Comparison of ENCODE assay signal across 18 cellular contexts in the genomic region with DNA sequence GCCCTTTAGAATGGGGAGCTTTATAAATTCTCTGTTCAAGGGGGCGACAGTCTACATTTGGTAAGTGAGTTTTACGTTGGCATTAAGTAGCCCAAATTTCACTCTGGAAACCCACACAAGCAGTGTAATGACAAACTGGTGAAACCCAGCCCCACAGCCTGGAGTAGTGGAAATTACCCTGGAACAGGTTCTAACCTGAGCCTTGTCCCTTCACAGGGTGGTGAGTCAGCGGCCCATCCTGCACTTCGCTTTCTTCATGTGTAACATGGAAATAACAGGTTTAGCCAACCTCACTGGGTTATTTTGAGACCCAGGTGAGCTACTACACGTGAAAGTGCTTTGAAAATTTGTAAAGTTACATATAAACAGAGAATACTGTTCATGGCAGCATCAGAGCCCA. TPM values are rescaled to one million over a fixed set of nuclear protein-coding genes. Genes with fewer than 3 reads are reported as not detected.
A peak's percentile ranks its signal among the peaks of the same experiment; 100 is the strongest.
DNase-seq lines count a peak whose midpoint lies in the region; ATAC-seq and TF ChIP-seq lines count a peak whose summit lies in the region.
"Had no signal": no experiment of that assay in that cellular context is flagged by ENCODE, and none has a peak within 500 bp of the region (broad histone marks: within the 10 kb centered on the region; RNA-seq: fewer than 3 reads in every experiment).

No MANE protein-coding gene starts in this region.

- H3K4me3 Mint-ChIP-seq in MCF 10A (ENCODE audit: unreplicated experiment): peak overlapping the region; percentile 52
- H3K4me3 Mint-ChIP-seq: HFFc6 had no signal

- peak; percentile 91 for DNase-seq in MCF 10A (ENCODE audit: unreplicated experiment)
- DNase-seq in breast epithelium (ENCODE audit: low spot score in 2 of 2): no peak
- peak; percentile 97 for DNase-seq in epithelial cell of prostate (ENCODE audit: low read depth, low spot score)
- peak; percentile 41 for DNase-seq in mesenchymal stem cell
- no peak for DNase-seq in ascending aorta (ENCODE audit: low spot score in 2 of 2)
- no peak for DNase-seq in NCI-H2107 treated with DMSO at 0.1 percent for 48 hours (lab: John Stamatoyannopoulos, UW; ENCODE audit: unreplicated experiment)
- DNase-seq: ACHN; CD4-positive, CD25-positive, alpha-beta regulatory T cell; DND-41; GDM1; HFFc6; KG1; NCI-H1092 treated with DMSO at 0.1 percent for 48 hours; NCI-H446; PC-9; Right ventricle myocardium superior had no signal

- H3K14ac ChIP-seq in mesenchymal stem cell (ENCODE audit: low read length in 2 of 2): no peak overlapping the region

- H3K4me3 ChIP-seq in breast epithelium: no peak overlapping the region
- no peak overlapping the region for H3K4me3 ChIP-seq in mesenchymal stem cell (ENCODE audit: insufficient read depth in 1 of 2, low read depth in 1 of 2, low read length in 2 of 2)
- H3K4me3 ChIP-seq in urinary bladder (ENCODE audit: low read depth, low read length): no peak overlapping the region
- no peak overlapping the region for H3K4me3 ChIP-seq in ascending aorta
- H3K4me3 ChIP-seq: PC-9 had no signal

- H3K4ac ChIP-seq in mesenchymal stem cell (ENCODE audit: low read depth in 1 of 2, low read length in 2 of 2): no peak overlapping the region

- no peak overlapping the region for H4K91ac ChIP-seq in mesenchymal stem cell (ENCODE audit: low read length)

- H3K79me1 ChIP-seq in mesenchymal stem cell (replicated peaks; ENCODE audit: low read length, poor library complexity, severe bottlenecking): peaks cover 6% of the 10 kb centered on the region

- no peaks in the 10 kb centered on the region for H3K27me3 Mint-ChIP-seq in MCF 10A (ENCODE audit: insufficient read depth, unreplicated experiment)

- no peak overlapping the region for H2BK15ac ChIP-seq in mesenchymal stem cell (ENCODE audit: low read depth, poor library complexity, severe bottlenecking)

- H2AFZ ChIP-seq in mesenchymal stem cell (ENCODE audit: low read depth, low read length): no peak overlapping the region
- H2AFZ ChIP-seq: PC-9 had no signal

- ATAC-seq in GM21786 (IDR thresholded peaks at IDR 0.05; ENCODE audit: unreplicated experiment): no peak

- intact Hi-C loops in MCF 10A (cut with micrococcal nuclease): loop anchor here (2.0 kb wide), 1 partner anchor 14 kb away; a partner anchor contains a TSS
- intact Hi-C loops in breast epithelium (cut with DNase I; ENCODE audit: low total_unique reads): no loop called here
- intact Hi-C loops in ascending aorta (cut with DNase I): no loop called here

- TF ChIP-seq CTCF in MCF 10A (IDR thresholded peaks at IDR 0.05; ENCODE audit: unreplicated experiment) (no peak), breast epithelium (IDR thresholded peaks at IDR 0.05) (no peak), ascending aorta (IDR thresholded peaks at IDR 0.05) (no peak)

- no peak overlapping the region for H3K4me2 ChIP-seq in mesenchymal stem cell (ENCODE audit: low read length, poor library complexity, severe bottlenecking)
- H3K4me2 ChIP-seq: PC-9 had no signal

- H2BK5ac ChIP-seq in mesenchymal stem cell (ENCODE audit: low read depth, low read length, poor library complexity, severe bottlenecking): no peak overlapping the region

- no peaks in the 10 kb centered on the region for H3K9me3 Mint-ChIP-seq in MCF 10A (ENCODE audit: unreplicated experiment)
- H3K9me3 Mint-ChIP-seq: CD4-positive, CD25-positive, alpha-beta regulatory T cell; HFFc6 had no signal

- H3K9me3 ChIP-seq in breast epithelium (no peaks in the 10 kb centered on the region), mesenchymal stem cell (ENCODE audit: control insufficient read depth, low read length) (no peaks in the 10 kb centered on the region), ascending aorta (no peaks in the 10 kb centered on the region)

- no peak overlapping the region for H3K23ac ChIP-seq in mesenchymal stem cell (ENCODE audit: low read length in 2 of 2)

- BruUV-seq in MCF 10A (replicated peaks; lab: Mats Ljungman, UMichigan): no TSS peak

- CTCF ChIA-PET in MCF 10A (lab: Yijun Ruan, JAX): interaction anchor here (0.6 to 1.5 kb wide), 3 partner anchors 12 to 201 kb away, joined by 3 to 4 read pairs (median 4); no protein-coding TSS in a partner anchor

- H3K4me1 ChIP-seq in breast epithelium: peaks cover 0 to 10% of the 10 kb centered on the region in 2 donors
- peaks cover 10% of the 10 kb centered on the region for H3K4me1 ChIP-seq in mesenchymal stem cell (ENCODE audit: control insufficient read depth, insufficient read depth, low read depth, low read length)
- H3K4me1 ChIP-seq in urinary bladder (ENCODE audit: insufficient read depth): no peaks in the 10 kb centered on the region
- H3K4me1 ChIP-seq in ascending aorta: peaks cover 7 to 14% of the 10 kb centered on the region in 2 donors

- 98% methylated on average over 5 of the region's 5 CpGs for WGBS in mesenchymal stem cell
- WGBS in urinary bladder: 81% methylated on average over 5 of the region's 5 CpGs

- H3K9ac ChIP-seq in mesenchymal stem cell (ENCODE audit: low read length): no peak overlapping the region

- no peak overlapping the region for H4K8ac ChIP-seq in mesenchymal stem cell (ENCODE audit: low read length)

- no peak overlapping the region for H2AK5ac ChIP-seq in mesenchymal stem cell (ENCODE audit: low read length, severe bottlenecking)

- no peak overlapping the region for H2BK12ac ChIP-seq in mesenchymal stem cell (ENCODE audit: low read length in 2 of 2)

- H2BK120ac ChIP-seq in mesenchymal stem cell (ENCODE audit: low read depth, low read length): no peak overlapping the region

- H3K27ac Mint-ChIP-seq in MCF 10A (ENCODE audit: low read depth, unreplicated experiment): peak overlapping the region; percentile 85
- H3K27ac Mint-ChIP-seq: HFFc6 had no signal

- TF ChIP-seq POLR2A in breast epithelium (IDR thresholded peaks at IDR 0.05): no peak

- H3K36me3 Mint-ChIP-seq in MCF 10A (ENCODE audit: insufficient read depth, unreplicated experiment): peaks cover 10% of the 10 kb centered on the region
- H3K36me3 Mint-ChIP-seq: CD4-positive, CD25-positive, alpha-beta regulatory T cell had no signal

- POLR2A ChIA-PET in MCF 10A (lab: Yijun Ruan, JAX): interaction anchor here (0.6 to 4.0 kb wide), 21 partner anchors 7 to 268 kb away, joined by 3 to 167 read pairs (median 5); a partner anchor contains a TSS

- peaks cover 26% of the 10 kb centered on the region for H3K4me1 Mint-ChIP-seq in MCF 10A (ENCODE audit: insufficient read depth, unreplicated experiment)

- H3K36me3 ChIP-seq in breast epithelium (no peaks in the 10 kb centered on the region), mesenchymal stem cell (ENCODE audit: control insufficient read depth in 1 of 2, insufficient read depth in 2 of 2, low read depth in 1 of 2, low read length in 2 of 2) (peaks cover 0 to 1% of the 10 kb centered on the region in 2 experiments), urinary bladder (ENCODE audit: insufficient read depth) (no peaks in the 10 kb centered on the region), ascending aorta (no peaks in the 10 kb centered on the region)

- no peak overlapping the region for H3K18ac ChIP-seq in mesenchymal stem cell (ENCODE audit: low read depth in 1 of 2, low read length in 2 of 2)

- H3K27me3 ChIP-seq in breast epithelium (no peaks in the 10 kb centered on the region), mesenchymal stem cell (ENCODE audit: control insufficient read depth in 1 of 2, insufficient read depth in 1 of 2, low read length in 2 of 2) (no peaks in the 10 kb centered on the region), ascending aorta (no peaks in the 10 kb centered on the region)

- H3K27ac ChIP-seq in breast epithelium (no peak overlapping the region), epithelial cell of prostate (peak overlapping the region; percentile 98), mesenchymal stem cell (ENCODE audit: low read length, poor library complexity, severe bottlenecking) (no peak overlapping the region), urinary bladder (ENCODE audit: low read depth) (peak overlapping the region; percentile 68), ascending aorta (no peak overlapping the region)
- H3K27ac ChIP-seq: PC-9 had no signal

RNA-seq across cellular contexts. Expression of a gene that starts 3.5 kb away (rescaled TPM):
- total RNA-seq in MCF 10A (2022) (28.4 and 31.6 TPM in 2 replicates), breast epithelium (1 to 10 TPM; 5.0 to 5.9 (median 5.6) TPM), urinary bladder (13.7 TPM), ascending aorta (21.9 TPM)
- 29.2 TPM for polyA plus RNA-seq in mesenchymal stem cell (2013, experiment 1 of 2)
- polyA plus RNA-seq in mesenchymal stem cell (2013, experiment 2 of 2): 30.4 TPM
- polyA plus RNA-seq in urinary bladder: 10.4 TPM

RNA-seq across cellular contexts. Expression of a gene that starts 14.3 kb away (rescaled TPM):
- total RNA-seq in MCF 10A (2022) (43.5 and 55.0 TPM in 2 replicates), breast epithelium (10 to 100 TPM; 21.6 to 33.1 (median 25.6) TPM), urinary bladder (14.2 TPM), ascending aorta (6.8 TPM)
- 19.2 TPM for polyA plus RNA-seq in mesenchymal stem cell (2013, experiment 1 of 2)
- 19.3 TPM for polyA plus RNA-seq in mesenchymal stem cell (2013, experiment 2 of 2)
- polyA plus RNA-seq in urinary bladder: 9.5 TPM

RNA-seq across cellular contexts. Expression of a gene that starts 23.2 kb away (rescaled TPM):
- 19.5 and 24.1 TPM in 2 replicates for total RNA-seq in MCF 10A (2022)
- total RNA-seq in breast epithelium: 10 to 100 TPM; 21.0 to 25.1 (median 22.1) TPM
- polyA plus RNA-seq in mesenchymal stem cell (2013, experiment 1 of 2): 6.4 TPM
- polyA plus RNA-seq in mesenchymal stem cell (2013, experiment 2 of 2): 6.6 TPM
- 7.3 TPM for total RNA-seq in urinary bladder
- polyA plus RNA-seq in urinary bladder: 18.8 TPM
- 11.2 TPM for total RNA-seq in ascending aorta

RNA-seq across cellular contexts. Expression of a gene that starts 53.2 kb away (rescaled TPM):
- 59.0 and 62.6 TPM in 2 replicates for total RNA-seq in MCF 10A (2022)
- total RNA-seq in breast epithelium: 10 to 100 TPM; 47.5 to 61.1 (median 59.9) TPM
- 35.2 TPM for polyA plus RNA-seq in mesenchymal stem cell (2013, experiment 1 of 2)
- 34.5 TPM for polyA plus RNA-seq in mesenchymal stem cell (2013, experiment 2 of 2)
- 41.0 TPM for total RNA-seq in urinary bladder
- 44.0 TPM for polyA plus RNA-seq in urinary bladder
- total RNA-seq in ascending aorta: 148 TPM

RNA-seq across cellular contexts. Expression of a gene that starts 53.2 kb away (rescaled TPM):
- total RNA-seq in MCF 10A (2022) (19.4 and 25.1 TPM in 2 replicates), breast epithelium (10 to 100 TPM; 16.5 to 18.4 (median 16.7) TPM), urinary bladder (9.9 TPM), ascending aorta (17.0 TPM)
- polyA plus RNA-seq in mesenchymal stem cell (2013, experiment 1 of 2): 6.9 TPM
- 6.6 TPM for polyA plus RNA-seq in mesenchymal stem cell (2013, experiment 2 of 2)
- 17.6 TPM for polyA plus RNA-seq in urinary bladder

Comparison
In these comparisons a context has a peak if more than half of its experiments do, and no peak if none do; other contexts are left out.
1. DNase-seq: peak in MCF 10A (single experiment), epithelial cell of prostate (single experiment) and mesenchymal stem cell (single experiment); none in breast epithelium (0 of 2), ascending aorta (0 of 2) and NCI-H2107 treated with DMSO at 0.1 percent for 48 hours (single experiment).
2. H3K27ac ChIP-seq: peak in epithelial cell of prostate (single experiment) and urinary bladder (single experiment); none in breast epithelium (0 of 2), mesenchymal stem cell (single experiment) and ascending aorta (0 of 2).